In genomic region chr1:215137985-215138384, GRCh38 we compare ENCODE assay signal across 33 cellular contexts.
"Had no signal": no experiment of that assay in that cellular context is flagged by ENCODE, and none has a peak within 500 bp of the region (broad histone marks: within the 10 kb centered on the region; RNA-seq: fewer than 3 reads in every experiment).

No MANE protein-coding gene starts in this region.

- DNase-seq: activated effector memory CD4-positive, alpha-beta T cell treated with anti-CD3 and anti-CD28 coated beads, Interleukin-2, amount 50 U/mL, for 16 hours; activated effector memory CD4-positive, alpha-beta T cell treated with Interleukin-2 at 50 U/mL for 16 hours; activated gamma-delta T cell; activated gamma-delta T cell treated with Interleukin-2 at 50 U/mL for 16 hours; activated naive CD4-positive, alpha-beta T cell; activated naive CD4-positive, alpha-beta T cell treated with anti-CD3 and anti-CD28 coated beads for 36 hours; activated naive CD4-positive, alpha-beta T cell treated with anti-CD3 and anti-CD28 coated beads, Interleukin-2, amount 10 ng/mL, durations not matched to agents 7 days and 5 days; activated naive CD4-positive, alpha-beta T cell treated with anti-CD3 and anti-CD28 coated beads, Interleukin-2, amount 50 U/mL, for 16 hours; activated naive CD4-positive, alpha-beta T cell treated with Interleukin-2 at 50 U/mL for 16 hours; activated naive CD8-positive, alpha-beta T cell treated with anti-CD3 and anti-CD28 coated beads for 36 hours; activated naive CD8-positive, alpha-beta T cell treated with anti-CD3 and anti-CD28 coated beads, Interleukin-2, amount 10 ng/mL, durations not matched to agents 7 days and 5 days; activated naive CD8-positive, alpha-beta T cell treated with anti-CD3 and anti-CD28 coated beads, Interleukin-2, amount 50 U/mL, for 24 hours; activated T-cell treated with anti-CD3 and anti-CD28 coated beads, Interleukin-2, amount 50 U/mL, for 24 hours; activated T-cell treated with anti-CD3 and anti-CD28 coated beads, Interleukin-2, amount 50 U/mL, for 4 hours; activated T-cell treated with anti-CD3 and anti-CD28 coated beads, Interleukin-2, amount 50 U/mL, for 48 hours; activated T-cell treated with anti-CD3 and anti-CD28 coated beads, Interleukin-2, amount 50 U/mL, for 72 hours; adrenal gland; amniotic stem cell; amygdala; anterior cingulate cortex; aorta; body of pancreas; brain microvascular endothelial cell; caudate nucleus; central memory CD4-positive, alpha-beta T cell; cerebellar nuclear complex had no signal

- H3K36me3 ChIP-seq: adrenal gland, ascending aorta, brain microvascular endothelial cell, breast epithelium, cardiac muscle cell had no signal

- H3K9me3 ChIP-seq: adrenal gland, ascending aorta, body of pancreas had no signal

- ATAC-seq: activated naive CD4-positive, alpha-beta T cell treated with anti-CD3 and anti-CD28 coated beads, Interleukin-2, amount 50 U/mL, for 72 hours; activated naive CD8-positive, alpha-beta T cell treated with anti-CD3 and anti-CD28 coated beads, Interleukin-2, amount 50 U/mL, for 24 hours; activated T-cell treated with anti-CD3 and anti-CD28 coated beads, Interleukin-2, amount 50 U/mL, for 4 hours; activated T-cell treated with anti-CD3 and anti-CD28 coated beads, Interleukin-2, amount 50 U/mL, for 72 hours; activated T-helper 17 cell treated with anti-CD3 and anti-CD28 coated beads, Interleukin-2, amount 50 U/mL, for 72 hours; body of pancreas had no signal

- H3K27ac ChIP-seq: adrenal gland, ascending aorta, body of pancreas, brain microvascular endothelial cell, breast epithelium, cardiac muscle cell had no signal

- H3K4me3 ChIP-seq: adrenal gland, ascending aorta, body of pancreas, breast epithelium, cardiac muscle cell had no signal

- H3K27me3 ChIP-seq: adrenal gland, ascending aorta, body of pancreas, brain microvascular endothelial cell, breast epithelium, cardiac muscle cell had no signal

- FAIRE-seq: astrocyte, bronchial epithelial cell had no signal

- H3K4me1 ChIP-seq: ascending aorta, body of pancreas, breast epithelium had no signal
